In genomic region chr2:20447437-20448245, GRCh38 we compare ENCODE assay signal across 1 cellular context.
TF ChIP-seq lines count a peak whose summit lies in the region.

No MANE protein-coding gene starts in this region.

TF ChIP-seq in GM12878, 131 proteins besides CTCF, POLR2A, EP300 and RAD21 (continued from another document):
- TF ChIP-seq CEBPZ (IDR thresholded peaks at IDR 0.05; ENCODE audit: low read depth, low read length) = no peak
- TF ChIP-seq, protein P1, sequence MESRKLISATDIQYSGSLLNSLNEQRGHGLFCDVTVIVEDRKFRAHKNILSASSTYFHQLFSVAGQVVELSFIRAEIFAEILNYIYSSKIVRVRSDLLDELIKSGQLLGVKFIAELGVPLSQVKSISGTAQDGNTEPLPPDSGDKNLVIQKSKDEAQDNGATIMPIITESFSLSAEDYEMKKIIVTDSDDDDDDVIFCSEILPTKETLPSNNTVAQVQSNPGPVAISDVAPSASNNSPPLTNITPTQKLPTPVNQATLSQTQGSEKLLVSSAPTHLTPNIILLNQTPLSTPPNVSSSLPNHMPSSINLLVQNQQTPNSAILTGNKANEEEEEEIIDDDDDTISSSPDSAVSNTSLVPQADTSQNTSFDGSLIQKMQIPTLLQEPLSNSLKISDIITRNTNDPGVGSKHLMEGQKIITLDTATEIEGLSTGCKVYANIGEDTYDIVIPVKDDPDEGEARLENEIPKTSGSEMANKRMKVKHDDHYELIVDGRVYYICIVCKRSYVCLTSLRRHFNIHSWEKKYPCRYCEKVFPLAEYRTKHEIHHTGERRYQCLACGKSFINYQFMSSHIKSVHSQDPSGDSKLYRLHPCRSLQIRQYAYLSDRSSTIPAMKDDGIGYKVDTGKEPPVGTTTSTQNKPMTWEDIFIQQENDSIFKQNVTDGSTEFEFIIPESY (IDR thresholded peaks at IDR 0.05) = no peak
- TF ChIP-seq HCFC1 (IDR thresholded peaks at IDR 0.05; ENCODE audit: low read length) = no peak
- no peak for TF ChIP-seq SREBF1 (IDR thresholded peaks at IDR 0.05; ENCODE audit: low read length)
- TF ChIP-seq SRF (IDR thresholded peaks at IDR 0.05; ENCODE audit: low read depth in 2 of 2, low read length in 2 of 2) = no peak
- peak; percentile 59; the same call in 1 of the 2 replicates for TF ChIP-seq MLLT1 (IDR thresholded peaks at IDR 0.05)
- 0 out of 2 replicates have a peak, but pooled peaks have one; percentile 15 for TF ChIP-seq CREB1 (IDR thresholded peaks at IDR 0.05; ENCODE audit: low read depth)
- no peak for TF ChIP-seq CBFB (IDR thresholded peaks at IDR 0.05; ENCODE audit: low read depth)
TF ChIP-seq in GM12878: peak in this region for 5.
